In genomic region chr1:169568497-169568896, GRCh38 we compare ENCODE assay signal across 19 cellular contexts. TPM values are rescaled to one million over a fixed set of nuclear protein-coding genes. Genes with fewer than 3 reads are reported as not detected.
A peak's percentile ranks its signal among the peaks of the same experiment; 100 is the strongest.
DNase-seq lines count a peak whose midpoint lies in the region; ATAC-seq and TF ChIP-seq lines count a peak whose summit lies in the region.
"Had no signal": no experiment of that assay in that cellular context is flagged by ENCODE, and none has a peak within 500 bp of the region (broad histone marks: within the 10 kb centered on the region; RNA-seq: fewer than 3 reads in every experiment).

No MANE protein-coding gene starts in this region.

- CTCF ChIA-PET in Calu3 (lab: Charles Lee), result interaction anchor here (1.1 to 1.3 kb wide), 2 partner anchors 12 to 18 kb away, joined by 4 to 7 read pairs; partner anchors contain the start of gene F5

- intact Hi-C loops in Calu3 (cut with micrococcal nuclease; ENCODE audit: unreplicated experiment) (no loop called here), mucosa of descending colon (cut with DNase I, micrococcal nuclease) (no loop called here)

- no TSS peak for BruUV-seq in Calu3 (replicated peaks; lab: Mats Ljungman, UMichigan)

- peak overlapping the region; percentile 22 for H3K27ac Mint-ChIP-seq in Calu3 (ENCODE audit: unreplicated experiment)
- H3K27ac Mint-ChIP-seq: CD4-positive, alpha-beta memory T cell had no signal

- H3K4me3 Mint-ChIP-seq in Calu3 (ENCODE audit: low read depth, unreplicated experiment), result no peak overlapping the region
- H3K4me3 Mint-ChIP-seq: CD4-positive, alpha-beta memory T cell had no signal

- DNase-seq in Calu3 (no peak), DMS53 (lab: John Stamatoyannopoulos, UW) (peak; percentile 61), foreskin melanocyte (peak; percentile 80), mucosa of descending colon (no peak), 8988T (no peak), islet precursor cell (no peak), KG1 (lab: John Stamatoyannopoulos, UW) (no peak)
- DNase-seq: CD4-positive, alpha-beta memory T cell; DMS79 treated with DMSO at 0.1 percent for 48 hours; GM23248; NCI-H1105; NCI-H146; NCI-H2029; NCI-H2171 treated with DMSO at 0.1 percent for 48 hours; NCI-H526 treated with DMSO at 0.1 percent for 48 hours had no signal

- peaks cover 7% of the 10 kb centered on the region for H3K9me3 Mint-ChIP-seq in Calu3 (ENCODE audit: low read depth, unreplicated experiment)

- ATAC-seq in mucosa of descending colon, result peak; percentile 36
- ATAC-seq: K562, Panc1 had no signal

- no peak overlapping the region for H3K4me3 ChIP-seq in mucosa of descending colon
- H3K4me3 ChIP-seq: BLaER1 treated with 17β-estradiol and CSF1 and Interleukin-3, amounts not matched to agents 10 nM and 100 nM; GM23248; HAP-1; K562 had no signal

- no peaks in the 10 kb centered on the region for H3K27me3 Mint-ChIP-seq in Calu3 (ENCODE audit: unreplicated experiment)
- H3K27me3 Mint-ChIP-seq: CD4-positive, alpha-beta memory T cell had no signal

- TF ChIP-seq CTCF in Calu3 (IDR thresholded peaks at IDR 0.05; ENCODE audit: unreplicated experiment) (no peak), mucosa of descending colon (IDR thresholded peaks at IDR 0.05) (no peak)

- H3K4me1 Mint-ChIP-seq in Calu3 (ENCODE audit: low read depth, unreplicated experiment), result peaks cover 60% of the 10 kb centered on the region

- H3K36me3 Mint-ChIP-seq in Calu3 (ENCODE audit: insufficient read depth, unreplicated experiment), result no peaks in the 10 kb centered on the region

- peaks cover 11% of the 10 kb centered on the region for H3K4me1 ChIP-seq in mucosa of descending colon (ENCODE audit: low read depth)
- H3K4me1 ChIP-seq: BLaER1 treated with 17β-estradiol and CSF1 and Interleukin-3, amounts not matched to agents 10 nM and 100 nM; HAP-1 had no signal

- no peaks in the 10 kb centered on the region for H3K9me3 ChIP-seq in mucosa of descending colon
- H3K9me3 ChIP-seq: BLaER1 treated with 17β-estradiol and CSF1 and Interleukin-3, amounts not matched to agents 10 nM and 100 nM; HAP-1 had no signal

- no peaks in the 10 kb centered on the region for H3K36me3 ChIP-seq in mucosa of descending colon (ENCODE audit: low read depth)
- H3K36me3 ChIP-seq: BLaER1 treated with 17β-estradiol and CSF1 and Interleukin-3, amounts not matched to agents 10 nM and 100 nM; HAP-1 had no signal

RNA-seq across cellular contexts. Expression of gene F5, which starts 17.8 kb away (rescaled TPM):
- 8.1 and 16.2 TPM in 2 replicates for total RNA-seq in Calu3 (2022)
- total RNA-seq in mucosa of descending colon, result 1 to 10 TPM in 1 of 3 donors, under 1 TPM in 2; 0.44 to 2.5 (median 0.69) TPM
- total RNA-seq: GM23248 had no signal

Comparison
In these comparisons a context has a peak if more than half of its experiments do, and no peak if none do; other contexts are left out.
1. DNase-seq: peak in DMS53 (single experiment) and foreskin melanocyte (single experiment); none in Calu3 (single experiment), mucosa of descending colon (0 of 3), 8988T (single experiment), islet precursor cell (single experiment) and KG1 (single experiment).